8 cellular contexts compared by ENCODE assay signal in the genomic region with DNA sequence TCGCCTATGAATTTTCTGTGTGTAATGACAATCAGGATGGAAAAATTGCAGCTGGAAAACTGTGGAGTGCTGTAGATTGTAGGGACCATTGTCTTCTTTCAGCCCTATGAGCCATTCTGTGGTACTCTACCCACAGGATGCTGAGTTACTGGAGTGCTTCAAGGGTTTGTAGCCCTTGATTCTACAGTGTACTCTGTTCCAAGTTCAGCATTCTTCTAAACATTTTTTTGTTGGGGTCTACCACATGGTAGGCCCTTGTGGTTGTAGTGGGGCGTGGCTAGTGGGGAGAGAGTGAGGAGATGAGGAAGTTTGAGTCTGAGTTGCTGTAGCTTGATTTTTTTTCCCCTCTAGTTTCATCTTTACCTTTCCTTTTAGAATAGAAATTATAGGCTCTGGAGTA. TPM values are rescaled to one million over a fixed set of nuclear protein-coding genes. Genes with fewer than 3 reads are reported as not detected.
DNase-seq lines count a peak whose midpoint lies in the region; ATAC-seq and TF ChIP-seq lines count a peak whose summit lies in the region.

No MANE protein-coding gene starts in this region.

- CTCF ChIA-PET in Panc1 (lab: Charles Lee): no interaction called here

- DNase-seq in Panc1 (ENCODE audit: low read depth, low spot score) (no peak), cardiac fibroblast (ENCODE audit: low read depth in 2 of 2) (peak; percentile 82 to 92), spleen (peak; percentile 87), occipital lobe (lab: John Stamatoyannopoulos, UW) (no peak), NCI-H2081 (lab: John Stamatoyannopoulos, UW) (no peak), DMS53 (lab: John Stamatoyannopoulos, UW) (no peak)

- ATAC-seq in GM18499 (IDR thresholded peaks at IDR 0.05; ENCODE audit: insufficient read depth, unreplicated experiment) (peak; percentile 58), HG02623 (IDR thresholded peaks at IDR 0.05; ENCODE audit: unreplicated experiment) (peak; percentile 72), Panc1 (peak; percentile 66)

- intact Hi-C loops in Panc1 (cut with micrococcal nuclease; ENCODE audit: unreplicated experiment): no loop called here
- intact Hi-C loops in spleen (cut with DNase I; ENCODE audit: low total_unique reads): no loop called here

- H3K36me3 ChIP-seq in Panc1 (ENCODE audit: control insufficient read depth, insufficient read depth, low read length) (no peaks in the 10 kb centered on the region), spleen (no peaks in the 10 kb centered on the region)

- POLR2A ChIA-PET in Panc1 (lab: Charles Lee): no interaction called here

- H3K4me3 ChIP-seq in Panc1 (ENCODE audit: low read depth in 2 of 2, low read length in 2 of 2) (no peak overlapping the region), cardiac fibroblast (replicated peaks in 1 of 2; ENCODE audit: low read depth in 2 of 2, low read length in 2 of 2) (no peak overlapping the region), spleen (no peak overlapping the region)

- H3K4me1 ChIP-seq in Panc1 (ENCODE audit: control insufficient read depth, insufficient read depth, low read length) (peaks cover 54% of the 10 kb centered on the region), spleen (peaks cover 0 to 16% (median 8%) of the 10 kb centered on the region in 6 donors)

- no peak for TF ChIP-seq POLR2A in spleen (IDR thresholded peaks at IDR 0.05)

- H3K9me3 ChIP-seq in Panc1 (ENCODE audit: control insufficient read depth, insufficient read depth, low read depth, low read length) (no peaks in the 10 kb centered on the region), spleen (no peaks in the 10 kb centered on the region)

- 52 to 67% (median 60%) methylated on average over 2 of the region's 2 CpGs for WGBS in spleen, 5 donors

- H3K27ac ChIP-seq in Panc1 (ENCODE audit: low read length): peak overlapping the region; percentile 88
- no peak overlapping the region for H3K27ac ChIP-seq in spleen

- in situ Hi-C loops in Panc1 (cut with HindIII; ENCODE audit: low pct_unique_long_range_greater_than_20kb, low sequenced_read_pairs): no loop called here

- H3K27me3 ChIP-seq in Panc1 (ENCODE audit: control insufficient read depth, insufficient read depth, low read length) (no peaks in the 10 kb centered on the region), spleen (replicated peaks in 1 of 7) (no peaks in the 10 kb centered on the region)

- BruUV-seq in Panc1 (replicated peaks; lab: Mats Ljungman, UMichigan): no TSS peak

- no peak for TF ChIP-seq CTCF in Panc1 (IDR thresholded peaks at IDR 0.05)
- TF ChIP-seq CTCF in cardiac fibroblast (IDR thresholded peaks at IDR 0.05; ENCODE audit: low read depth, low read length): no peak
- no peak for TF ChIP-seq CTCF in spleen (IDR thresholded peaks at IDR 0.05 in 8 of 11, conservative IDR thresholded peaks at IDR 0.05 in 3 of 11)

RNA-seq across cellular contexts. Expression of gene REEP3, which starts 33.5 kb away (rescaled TPM):
- total RNA-seq in Panc1 (2021; ENCODE audit: unreplicated experiment): 135 TPM
- polyA plus RNA-seq in Panc1 (2012; ENCODE audit: insufficient read length): 42.3 TPM
- 10 to 100 TPM; 17.1 to 46.5 (median 29.1) TPM for total RNA-seq in spleen
- 1 to 10 TPM; 4.0 to 5.5 (median 5.2) TPM for polyA plus RNA-seq in spleen
- 24.5 TPM for total RNA-seq in occipital lobe

Comparison
In these comparisons a context has a peak if more than half of its experiments do, and no peak if none do; other contexts are left out.
1. DNase-seq: peak in cardiac fibroblast (2 of 2) and spleen (single experiment); none in Panc1 (single experiment), occipital lobe (single experiment), NCI-H2081 (0 of 2) and DMS53 (single experiment).
2. Peak in every context shown above with its lines, with median percentiles within 50 percentile points of each other: ATAC-seq.